Comparison of ENCODE assay signal across 8 cellular contexts in genomic region chr13:102395174-102395573, GRCh38. TPM values are rescaled to one million over a fixed set of nuclear protein-coding genes. Genes with fewer than 3 reads are reported as not detected.
DNase-seq lines count a peak whose midpoint lies in the region; TF ChIP-seq lines count a peak whose summit lies in the region.

No MANE protein-coding gene starts in this region.

- no peaks in the 10 kb centered on the region for H3K36me3 Mint-ChIP-seq in Caco-2 (ENCODE audit: insufficient read depth, unreplicated experiment)

- peak overlapping the region; percentile 56 for H3K4me2 ChIP-seq in SU-DHL-6 (ENCODE audit: low read depth, low read length, poor library complexity, severe bottlenecking)

- H3K9ac ChIP-seq in SU-DHL-6 (ENCODE audit: low read length) = peak overlapping the region; percentile 57

- no TSS peak for BruUV-seq in Caco-2 (replicated peaks; lab: Mats Ljungman, UMichigan)

- H2AFZ ChIP-seq in SU-DHL-6 (ENCODE audit: low read depth, low read length, severe bottlenecking) = peak overlapping the region; percentile 95

- H3F3A ChIP-seq in SU-DHL-6 (ENCODE audit: insufficient read depth) = no peaks in the 10 kb centered on the region

- H3K4me1 Mint-ChIP-seq in Caco-2 (ENCODE audit: low read depth, unreplicated experiment) = no peaks in the 10 kb centered on the region

- H3K9me2 ChIP-seq in SU-DHL-6 (replicated peaks; ENCODE audit: insufficient read depth, low read length) = no peaks in the 10 kb centered on the region

- H3K27ac Mint-ChIP-seq in Caco-2 (ENCODE audit: unreplicated experiment) = no peak overlapping the region

- H3K9me3 Mint-ChIP-seq in Caco-2 (ENCODE audit: unreplicated experiment) = no peaks in the 10 kb centered on the region

- no peaks in the 10 kb centered on the region for H3K27me3 ChIP-seq in SU-DHL-6 (ENCODE audit: low read length)
- peaks cover 0 to 12% (median 7%) of the 10 kb centered on the region in 3 donors for H3K27me3 ChIP-seq in sigmoid colon
- H3K27me3 ChIP-seq in Caco-2 (replicated peaks; ENCODE audit: control insufficient read depth, insufficient read depth, low read length) = no peaks in the 10 kb centered on the region

- H4K20me1 ChIP-seq in SU-DHL-6 (ENCODE audit: low read depth, low read length) = no peaks in the 10 kb centered on the region

- H3K27ac ChIP-seq in SU-DHL-6 (ENCODE audit: low read depth, low read length) (no peak overlapping the region), sigmoid colon (peak overlapping the region; percentile 77 to 85 (median 80))

- H3K36me3 ChIP-seq in SU-DHL-6 (ENCODE audit: low read length) (no peaks in the 10 kb centered on the region), sigmoid colon (no peaks in the 10 kb centered on the region), Caco-2 (ENCODE audit: control insufficient read depth, insufficient read depth, low read length) (no peaks in the 10 kb centered on the region)

- TF ChIP-seq CTCF in GM12865 (IDR thresholded peaks at IDR 0.05; ENCODE audit: insufficient read depth, low read depth, low read length, missing control alignments) = no peak
- TF ChIP-seq CTCF in SU-DHL-6 (IDR thresholded peaks at IDR 0.05; ENCODE audit: insufficient read depth, low read length, poor library complexity, severe bottlenecking) = no peak
- TF ChIP-seq CTCF in fibroblast of pulmonary artery (IDR thresholded peaks at IDR 0.05; ENCODE audit: low read length, missing control alignments) = no peak
- no peak for TF ChIP-seq CTCF in sigmoid colon (IDR thresholded peaks at IDR 0.05)
- TF ChIP-seq CTCF in Caco-2 (IDR thresholded peaks at IDR 0.05; ENCODE audit: insufficient read depth in 1 of 2, low read depth in 1 of 2, low read length in 1 of 2, severe bottlenecking in 1 of 2, unreplicated experiment in 1 of 2) = no peak

- intact Hi-C loops in sigmoid colon (cut with DNase I) (no loop called here), Caco-2 (cut with micrococcal nuclease; ENCODE audit: unreplicated experiment) (no loop called here)

- H3K4me3 ChIP-seq in GM12865 (ENCODE audit: low read depth, low read length) (peak overlapping the region; percentile 89), SU-DHL-6 (ENCODE audit: insufficient read depth, low read length, poor library complexity, severe bottlenecking) (peak overlapping the region; percentile 67), fibroblast of pulmonary artery (replicated peaks; ENCODE audit: low read depth, low read length) (peak overlapping the region; percentile 69), sigmoid colon (peak overlapping the region; percentile 73 to 87 (median 81)), Caco-2 (ENCODE audit: low read depth, low read length) (no peak overlapping the region)

- H3K4me1 ChIP-seq in sigmoid colon (peaks cover 0 to 25% (median 18%) of the 10 kb centered on the region in 4 donors), Caco-2 (no peaks in the 10 kb centered on the region)

- no peak for TF ChIP-seq POLR2A in sigmoid colon (IDR thresholded peaks at IDR 0.05)

- 94 to 95% methylated on average over 10 of the region's 10 CpGs for WGBS in sigmoid colon, 2 donors

- H3K4me3 Mint-ChIP-seq in Caco-2 (ENCODE audit: unreplicated experiment) = no peak overlapping the region

- DNase-seq in GM12865 (ENCODE audit: low read depth) (no peak), fibroblast of pulmonary artery (ENCODE audit: low read depth) (no peak), sigmoid colon (no peak), Caco-2 (no peak), retina (no peak), middle frontal gyrus (ENCODE audit: extremely low spot score, low spot score) (no peak), NCI-H1417 treated with DMSO at 0.1 percent for 48 hours (lab: John Stamatoyannopoulos, UW) (no peak)

- H3K9me3 ChIP-seq in SU-DHL-6 (ENCODE audit: insufficient read depth, low read length) (no peaks in the 10 kb centered on the region), sigmoid colon (no peaks in the 10 kb centered on the region), Caco-2 (no peaks in the 10 kb centered on the region)

- TF ChIP-seq EP300 in sigmoid colon (IDR thresholded peaks at IDR 0.05) = no peak

- POLR2A ChIA-PET in Caco-2 (lab: Charles Lee) = no interaction called here

- CTCF ChIA-PET in Caco-2 (lab: Charles Lee) = no interaction called here

- H3K27me3 Mint-ChIP-seq in Caco-2 (ENCODE audit: insufficient read depth, unreplicated experiment) = peaks cover 22% of the 10 kb centered on the region

- no peaks in the 10 kb centered on the region for H3K79me2 ChIP-seq in SU-DHL-6 (ENCODE audit: insufficient read depth, low read length)

RNA-seq across cellular contexts. Expression of gene FGF14, which starts 6.7 kb away (rescaled TPM):
- total RNA-seq in sigmoid colon (1 to 10 TPM; 1.1 to 1.6 (median 1.3) TPM), Caco-2 (2022) (not detected in 2 replicates)
- polyA plus RNA-seq in sigmoid colon = under 1 TPM; under 0.01 to 0.26 (median under 0.01) TPM
